ENCODE assay signal across 8 cellular contexts in the genomic region with DNA sequence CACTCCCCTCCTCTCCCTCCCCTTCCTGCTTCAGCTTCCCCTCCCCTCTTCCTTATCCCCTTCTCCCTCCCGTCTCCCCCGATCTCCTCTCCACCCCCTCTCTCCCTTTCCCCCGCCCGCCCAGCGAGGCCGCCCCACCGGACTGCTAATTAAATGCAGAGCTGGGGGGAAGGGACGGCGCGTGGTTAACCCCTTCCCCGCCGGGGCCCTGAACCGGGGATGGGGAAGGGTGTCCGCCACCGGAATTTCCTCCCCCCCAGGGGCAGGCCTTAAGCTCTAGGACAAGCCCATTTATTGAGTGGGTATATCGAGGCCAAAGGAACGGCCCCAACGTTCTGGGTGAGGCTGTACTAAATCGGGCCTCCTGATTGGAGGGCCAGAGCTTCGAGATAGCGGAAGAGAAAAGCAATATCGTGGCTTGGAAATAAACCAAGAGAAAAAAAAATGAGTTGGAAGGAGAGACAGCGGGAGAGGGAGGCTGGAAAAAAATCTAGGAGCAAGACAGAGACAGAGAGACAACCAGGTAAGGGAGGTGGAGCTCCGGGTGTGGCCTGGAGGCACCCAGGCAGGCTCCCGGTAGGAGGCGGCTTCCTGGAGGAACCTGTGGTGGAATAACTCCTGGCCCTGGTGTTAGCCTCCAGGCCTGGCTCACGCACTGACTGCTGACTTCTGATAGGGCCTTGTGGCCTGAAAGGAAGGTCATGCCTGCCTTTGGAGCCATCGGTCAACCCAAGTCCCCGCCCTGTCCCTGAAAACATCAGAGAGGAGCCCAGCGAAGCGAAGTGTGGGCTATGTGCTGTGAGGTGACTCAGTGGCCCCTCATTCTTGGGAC. TPM values are rescaled to one million over a fixed set of nuclear protein-coding genes. Genes with fewer than 3 reads are reported as not detected.
DNase-seq lines count a peak whose midpoint lies in the region; ATAC-seq, FAIRE-seq and TF ChIP-seq lines count a peak whose summit lies in the region.

No MANE protein-coding gene starts in this region.

- peaks cover 0 to 4% (median 0%) of the 10 kb centered on the region in 3 donors for H3K4me1 ChIP-seq in pancreas

- TF ChIP-seq CTCF in pancreas (IDR thresholded peaks at IDR 0.05), result no peak

- TF ChIP-seq POLR2A in GM12891 (IDR thresholded peaks at IDR 0.05; ENCODE audit: low read depth, low read length), result no peak

- 10% methylated on average over 29 to 31 of the region's 31 CpGs for WGBS in pancreas, 2 donors

- DNase-seq in ACHN, result peak; percentile 79
- no peak for DNase-seq in GM12891 (ENCODE audit: insufficient read length, low spot score)
- peak; percentile 70 for DNase-seq in NOMO-1 treated with dmso at 0.1 percent for 144 hours (lab: John Stamatoyannopoulos, UW; ENCODE audit: unreplicated experiment)
- peak in 52 of 56 donors; percentile 19 to 85 (median 62) for DNase-seq in amygdala (lab: John Stamatoyannopoulos, UW)
- DNase-seq in left ventricle myocardium superior, result peak; percentile 92
- DNase-seq in pancreas, result peak; percentile 50 to 85 (median 78)
- DNase-seq in NCI-H187 (lab: John Stamatoyannopoulos, UW), result no peak

- peak overlapping the region; percentile 29 to 73 (median 48) for H3K4me3 ChIP-seq in pancreas

- peak; percentile 33 for FAIRE-seq in GM12891 (lab: Jason Lieb, UNC)
- no peak for FAIRE-seq in pancreas (lab: Jason Lieb, UNC)

- peak; percentile 76 for ATAC-seq in left ventricle myocardium superior
- peak; percentile 43 to 58 (median 52) for ATAC-seq in pancreas
- no peak for ATAC-seq in HG02763 (IDR thresholded peaks at IDR 0.05; ENCODE audit: unreplicated experiment)

- no peaks in the 10 kb centered on the region for H3K27me3 ChIP-seq in pancreas

- intact Hi-C loops in left ventricle myocardium superior (cut with micrococcal nuclease), result no loop called here
- intact Hi-C loops in pancreas (cut with DNase I), result no loop called here

- no peaks in the 10 kb centered on the region for H3K36me3 ChIP-seq in pancreas

- no peaks in the 10 kb centered on the region for H3K9me3 ChIP-seq in pancreas

- in situ Hi-C loops in ACHN (cut with HindIII; ENCODE audit: low pct_ligation_motif_present, low pct_unique_long_range_greater_than_20kb, low sequenced_read_pairs), result no loop called here

- peak overlapping the region; percentile 91 to 98 (median 94) for H3K27ac ChIP-seq in pancreas

TF ChIP-seq in GM12891, 5 proteins besides CTCF, POLR2A, EP300 and RAD21:
- TF ChIP-seq SPI1 (IDR thresholded peaks at IDR 0.05; ENCODE audit: low read depth, low read length), result no peak

RNA-seq across cellular contexts. Expression of a gene that starts 11.6 kb away (rescaled TPM):
- 50.9 TPM for polyA plus RNA-seq in GM12891 (2012; ENCODE audit: low read depth, missing spikeins)
- total RNA-seq in left ventricle myocardium superior (89.2 TPM), pancreas (100 to 1,000 TPM in 5 of 6 donors, 10 to 100 TPM in 1; 86.8 to 181 (median 137) TPM)
- polyA plus RNA-seq in pancreas, result 100 to 1,000 TPM; 111 to 128 TPM

RNA-seq across cellular contexts. Expression of a gene that starts 18.8 kb away (rescaled TPM):
- polyA plus RNA-seq in GM12891 (2012; ENCODE audit: low read depth, missing spikeins), result 0.85 TPM
- total RNA-seq in left ventricle myocardium superior, result 0.57 TPM
- 1 to 10 TPM; 1.0 to 5.6 (median 1.6) TPM for total RNA-seq in pancreas
- polyA plus RNA-seq in pancreas, result 10 to 100 TPM; 14.7 to 25.3 TPM

RNA-seq across cellular contexts. Expression of a gene that starts 29.9 kb away (rescaled TPM):
- 202 TPM for polyA plus RNA-seq in GM12891 (2012; ENCODE audit: low read depth, missing spikeins)
- 98.0 TPM for total RNA-seq in left ventricle myocardium superior
- total RNA-seq in pancreas, result 10 to 100 TPM; 16.5 to 39.0 (median 33.4) TPM
- polyA plus RNA-seq in pancreas, result 10 to 100 TPM; 65.9 to 67.9 TPM

RNA-seq across cellular contexts. Expression of a gene that starts 47.4 kb away (rescaled TPM):
- polyA plus RNA-seq in GM12891 (2012; ENCODE audit: low read depth, missing spikeins), result 22.1 TPM
- 41.2 TPM for total RNA-seq in left ventricle myocardium superior
- 10 to 100 TPM; 32.9 to 44.4 (median 37.1) TPM for total RNA-seq in pancreas
- polyA plus RNA-seq in pancreas, result 10 to 100 TPM; 10.4 to 20.7 TPM

Comparison
In these comparisons a context has a peak if more than half of its experiments do, and no peak if none do; other contexts are left out.
1. DNase-seq: peak in ACHN (single experiment), NOMO-1 treated with dmso at 0.1 percent for 144 hours (single experiment), amygdala (52 of 56), left ventricle myocardium superior (single experiment) and pancreas (6 of 6); none in GM12891 (single experiment) and NCI-H187 (0 of 2).